Comparison of ENCODE assay signal across 15 cellular contexts in the genomic region with DNA sequence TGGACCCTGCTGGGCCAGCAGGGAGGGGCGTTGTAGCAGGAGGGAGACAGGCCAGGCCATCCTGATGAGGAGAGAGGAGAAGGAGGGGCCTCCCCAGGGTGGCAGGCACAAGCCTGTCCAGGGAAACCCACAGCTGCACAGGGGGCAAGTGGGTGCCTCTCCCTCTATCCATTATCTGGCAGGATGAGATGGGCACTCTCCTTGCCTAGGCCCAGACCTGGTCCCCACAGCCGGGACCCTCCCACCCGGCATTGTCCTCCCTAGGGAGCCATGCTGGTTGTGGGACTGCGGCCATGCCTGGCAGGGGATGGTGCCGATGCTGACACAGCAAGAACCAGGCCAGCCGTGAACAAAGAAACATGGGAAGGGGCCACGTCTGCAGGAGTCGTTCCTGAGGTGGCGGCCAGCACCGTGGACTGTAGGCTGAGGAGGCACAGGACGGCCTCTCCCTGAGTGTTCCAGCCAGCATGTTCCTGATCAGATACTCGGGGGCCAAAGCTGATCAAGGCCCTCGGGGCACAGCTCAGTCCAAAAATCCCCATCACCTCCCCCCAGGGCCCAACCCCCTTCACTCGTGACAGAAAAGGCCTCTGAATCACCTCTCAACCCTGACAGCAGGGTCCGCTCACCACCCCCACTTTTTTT. TPM values are rescaled to one million over a fixed set of nuclear protein-coding genes. Genes with fewer than 3 reads are reported as not detected.
A peak's percentile ranks its signal among the peaks of the same experiment; 100 is the strongest.
DNase-seq lines count a peak whose midpoint lies in the region; ATAC-seq, FAIRE-seq and TF ChIP-seq lines count a peak whose summit lies in the region.
"Had no signal": no experiment of that assay in that cellular context is flagged by ENCODE, and none has a peak within 500 bp of the region (broad histone marks: within the 10 kb centered on the region; RNA-seq: fewer than 3 reads in every experiment).

No MANE protein-coding gene starts in this region.

- BruUV-seq in Calu3 (replicated peaks; lab: Mats Ljungman, UMichigan) (no TSS peak), GM12878 (replicated peaks; lab: Mats Ljungman, UMichigan) (no TSS peak)

- H3K9me3 Mint-ChIP-seq in Calu3 (ENCODE audit: low read depth, unreplicated experiment): peaks cover 2% of the 10 kb centered on the region

- H3K9me3 ChIP-seq in HUES6 (ENCODE audit: control insufficient read depth, insufficient read depth, low read depth, low read length): no peaks in the 10 kb centered on the region
- no peaks in the 10 kb centered on the region for H3K9me3 ChIP-seq in GM12878 (replicated peaks; ENCODE audit: control insufficient read depth, insufficient read depth, low read length)
- H3K9me3 ChIP-seq in neuronal stem cell (replicated peaks in 1 of 2; ENCODE audit: control insufficient read depth in 2 of 2, insufficient read depth in 1 of 2, low read depth in 1 of 2, low read length in 2 of 2): no peaks in the 10 kb centered on the region
- H3K9me3 ChIP-seq in BE2C: no peaks in the 10 kb centered on the region

- H2AFZ ChIP-seq in GM12878 (ENCODE audit: control insufficient read depth, low read depth, low read length) (no peak overlapping the region), neuronal stem cell (ENCODE audit: low read length) (peak overlapping the region; percentile 66)

- RAD21 ChIA-PET in GM12878 (lab: Charles Lee; ENCODE audit: unreplicated experiment): interaction anchor here (5.9 to 7.4 kb wide), 3 partner anchors 8 to 43 kb away, joined by 145 to 262 read pairs (median 228); partner anchors contain the start of gene SEMA7A

- no peak overlapping the region for H2BK120ac ChIP-seq in neuronal stem cell (ENCODE audit: low read depth, low read length)

- H4K91ac ChIP-seq in neuronal stem cell (ENCODE audit: low read depth, low read length, poor library complexity): no peak overlapping the region

- H3K4me2 ChIP-seq in GM12878 (ENCODE audit: control insufficient read depth, insufficient read depth) (no peak overlapping the region; the same call in 1 of the 2 replicates), neuronal stem cell (ENCODE audit: insufficient read depth, low read length, poor library complexity, severe bottlenecking) (no peak overlapping the region)

- TF ChIP-seq CTCF in Calu3 (IDR thresholded peaks at IDR 0.05; ENCODE audit: unreplicated experiment) (no peak), GM12878 (IDR thresholded peaks at IDR 0.05 in 2 of 3, conservative IDR thresholded peaks at IDR 0.05 in 1 of 3; ENCODE audit: control insufficient read depth in 2 of 3, extremely low read depth in 1 of 3, insufficient read depth in 1 of 3, low read depth in 3 of 3, low read length in 3 of 3) (no peak), BE2C (IDR thresholded peaks at IDR 0.05; ENCODE audit: low read depth, low read length) (no peak)

- ATAC-seq in GM12878: no peak
- ATAC-seq in HG02884 (IDR thresholded peaks at IDR 0.05; ENCODE audit: unreplicated experiment): no peak

- SMC1A ChIA-PET in GM12878 (lab: Charles Lee; ENCODE audit: uncharacterized antibody, unreplicated experiment): interaction anchor here (7.2 to 21.3 kb wide), 2 partner anchors 12 to 51 kb away, joined by 336 to 544 read pairs; partner anchors contain the start of gene SEMA7A

- no peaks in the 10 kb centered on the region for H3K79me1 ChIP-seq in neuronal stem cell (ENCODE audit: low read depth, low read length)

- no peak overlapping the region for H3K4me3 Mint-ChIP-seq in Calu3 (ENCODE audit: low read depth, unreplicated experiment)

- H2BK12ac ChIP-seq in neuronal stem cell (ENCODE audit: low read length): peak overlapping the region; percentile 60

- peaks cover 32% of the 10 kb centered on the region for H3K79me2 ChIP-seq in GM12878 (ENCODE audit: control insufficient read depth, insufficient read depth, low read length)

- peak overlapping the region; percentile 29 for H3K9ac ChIP-seq in HUES6 (ENCODE audit: low read length)
- H3K9ac ChIP-seq in GM12878 (ENCODE audit: control insufficient read depth, insufficient read depth, low read length): peak overlapping the region; percentile 77
- H3K9ac ChIP-seq in neuronal stem cell (ENCODE audit: low read depth, low read length, poor library complexity): no peak overlapping the region

- intact Hi-C loops in Calu3 (cut with micrococcal nuclease; ENCODE audit: unreplicated experiment): no loop called here
- intact Hi-C loops in GM12878 (cut with micrococcal nuclease; ENCODE audit: unreplicated experiment): no loop called here

- H3K27me3 Mint-ChIP-seq in Calu3 (ENCODE audit: unreplicated experiment): no peaks in the 10 kb centered on the region

- peak overlapping the region; percentile 90 for H3K27ac Mint-ChIP-seq in Calu3 (ENCODE audit: unreplicated experiment)
- H3K27ac Mint-ChIP-seq: progenitor cell of endocrine pancreas had no signal

- H3K27ac ChIP-seq in HUES6 (ENCODE audit: low read depth, low read length) (no peak overlapping the region), GM12878 (ENCODE audit: control insufficient read depth, insufficient read depth) (peak overlapping the region; percentile 97), neuronal stem cell (replicated peaks; ENCODE audit: low read length) (no peak overlapping the region)
- H3K27ac ChIP-seq: WERI-Rb-1 had no signal

- H3K27me3 ChIP-seq in HUES6 (ENCODE audit: control insufficient read depth, insufficient read depth, low read length) (no peaks in the 10 kb centered on the region), GM12878 (replicated peaks in 1 of 2; ENCODE audit: control insufficient read depth in 2 of 2, insufficient read depth in 2 of 2, low read length in 1 of 2) (no peaks in the 10 kb centered on the region), neuronal stem cell (ENCODE audit: control insufficient read depth in 3 of 3, insufficient read depth in 3 of 3, low read depth in 1 of 3, low read length in 3 of 3) (peaks cover 0 to 36% (median 0%) of the 10 kb centered on the region in 3 experiments), BE2C (no peaks in the 10 kb centered on the region)

- peaks cover 87% of the 10 kb centered on the region for H3K4me1 Mint-ChIP-seq in Calu3 (ENCODE audit: low read depth, unreplicated experiment)

- H3K36me3 Mint-ChIP-seq in Calu3 (ENCODE audit: insufficient read depth, unreplicated experiment): peaks cover 18% of the 10 kb centered on the region

- peak overlapping the region; percentile 91 for H2AK5ac ChIP-seq in neuronal stem cell (ENCODE audit: low read depth, low read length)

- H3K36me3 ChIP-seq in HUES6 (ENCODE audit: control insufficient read depth, insufficient read depth, low read length) (no peaks in the 10 kb centered on the region), GM12878 (ENCODE audit: control insufficient read depth in 2 of 2, insufficient read depth in 2 of 2, low read length in 1 of 2) (no peaks in the 10 kb centered on the region; a peak in 1 of 4 replicates), neuronal stem cell (replicated peaks in 1 of 2; ENCODE audit: control insufficient read depth in 2 of 2, insufficient read depth in 2 of 2, low read length in 2 of 2) (no peaks in the 10 kb centered on the region), BE2C (no peaks in the 10 kb centered on the region)
- H3K36me3 ChIP-seq: WERI-Rb-1 had no signal

- no peak overlapping the region for H4K8ac ChIP-seq in neuronal stem cell (ENCODE audit: low read depth, low read length)

- TF ChIP-seq EP300 in GM12878 (IDR thresholded peaks at IDR 0.05; ENCODE audit: borderline replicate concordance in 1 of 2, control insufficient read depth in 1 of 2, low read depth in 2 of 2, low read length in 2 of 2): no peak

- DNase-seq in Calu3 (no peak), GM12878 (ENCODE audit: low read depth, low spot score) (no peak), neuronal stem cell (ENCODE audit: low spot score) (no peak), BE2C (no peak), NCI-H82 (lab: John Stamatoyannopoulos, UW) (no peak)
- DNase-seq: effector CD8-positive, alpha-beta T cell; hippocampal formation; NCI-H1694; NCI-H510A; OCI-M1; WERI-Rb-1 had no signal

- H3K18ac ChIP-seq in neuronal stem cell (ENCODE audit: low read length): peak overlapping the region; percentile 0

- H3K14ac ChIP-seq in neuronal stem cell (ENCODE audit: low read length): no peak overlapping the region

- H3K4me3 ChIP-seq in HUES6 (ENCODE audit: low read depth, low read length) (no peak overlapping the region), GM12878 (no peak overlapping the region), neuronal stem cell (ENCODE audit: low read length in 2 of 2) (no peak overlapping the region), BE2C (ENCODE audit: low read depth, low read length) (no peak overlapping the region)

- H2BK15ac ChIP-seq in neuronal stem cell (ENCODE audit: low read length): peak overlapping the region; percentile 53

- POLR2A ChIA-PET in GM12878 (lab: Charles Lee): interaction anchor here (6.6 to 15.8 kb wide), 3 partner anchors 9 to 45 kb away, joined by 143 to 302 read pairs (median 171); partner anchors contain the start of gene SEMA7A

- FAIRE-seq in GM12878 (lab: Jason Lieb, UNC): no peak
- FAIRE-seq: GM19239 had no signal

- no peak overlapping the region for H3K4ac ChIP-seq in neuronal stem cell (ENCODE audit: low read length)

- TF ChIP-seq RAD21 in GM12878 (IDR thresholded peaks at IDR 0.05; ENCODE audit: insufficient read depth, low read depth, low read length): no peak

- H2BK5ac ChIP-seq in neuronal stem cell (ENCODE audit: low read length): peak overlapping the region; percentile 45

- no peaks in the 10 kb centered on the region for H4K20me1 ChIP-seq in GM12878 (ENCODE audit: control insufficient read depth, insufficient read depth)

- CTCF ChIA-PET in Calu3 (lab: Charles Lee) (no interaction called here), GM12878 (lab: Yijun Ruan, JAX) (interaction anchor here (0.9 to 21.7 kb wide), 2 partner anchors 18 to 51 kb away, joined by 3 to 655 read pairs; partner anchors contain the start of gene SEMA7A)

- no peak overlapping the region for H3K23ac ChIP-seq in neuronal stem cell (ENCODE audit: low read depth, low read length, poor library complexity)

- peaks cover 29% of the 10 kb centered on the region; the same call in 1 of the 2 replicates for H3K4me1 ChIP-seq in HUES6 (ENCODE audit: control insufficient read depth, insufficient read depth, low read length)
- peaks cover 77% of the 10 kb centered on the region for H3K4me1 ChIP-seq in GM12878 (ENCODE audit: control insufficient read depth, insufficient read depth, low read length)
- H3K4me1 ChIP-seq in neuronal stem cell (ENCODE audit: control insufficient read depth in 2 of 2, insufficient read depth in 1 of 2, low read depth in 1 of 2, low read length in 2 of 2): peaks cover 3 to 13% of the 10 kb centered on the region in 2 donors
- H3K4me1 ChIP-seq in BE2C: no peaks in the 10 kb centered on the region

- TF ChIP-seq POLR2A in GM12878 (IDR thresholded peaks at IDR 0.05; ENCODE audit: low read depth, low read length): no peak

- WGBS in GM12878 (ENCODE audit: insufficient coverage, insufficient replicate concordance, low lambda C conversion rate, missing lambda C conversion rate): 33% methylated on average over 15 of the region's 15 CpGs
- no CpG with 5 or more reads among the region's 15 CpGs for WGBS in neuronal stem cell (ENCODE audit: extremely low coverage in 2 of 2, insufficient read length in 2 of 2, insufficient replicate concordance in 1 of 2), 2 donors

- in situ Hi-C loops in GM12878 (cut with MboI): no loop called here

RNA-seq across cellular contexts. Expression of gene CYP11A1, which starts 19.2 kb away (rescaled TPM):
- total RNA-seq in Calu3 (2022) (not detected in 2 replicates), GM12878 (2014; rRNA removed) (not detected in 2 replicates), GM12878 (2014; rRNA removed; fragmentation: Illumina TruSeq; extraction: Trizol) (not detected in 2 replicates), GM12878 (2021) (0.29 and 0.69 TPM in 2 replicates)
- total RNA-seq in GM12878 (2013; cell fraction: nucleolus; rRNA removed): 8.3 and 9.5 TPM in 2 replicates
- polyA plus RNA-seq in GM12878 (2011; ENCODE audit: low read depth): 0.34 TPM
- polyA plus RNA-seq in GM12878 (2011; rRNA removed) (1.1 and 1.2 TPM in 2 replicates), GM12878 (2014; fragmentation: Illumina TruSeq; extraction: Trizol) (0.19 TPM in 1 of 2 replicates, not detected in the other), GM12878 (2014; fragmentation: Nextera tagmentation; extraction: Ambion mirVana) (under 1 TPM; 0.11 to 0.23 TPM), GM12878 (2014; rRNA removed) (0.52 TPM in 1 of 2 replicates, not detected in the other), GM12878 (2016; fragmentation: Nextera tagmentation; extraction: Ambion mirVana) (not detected)
- 0.90 and 1.7 TPM in 2 replicates for polyA plus RNA-seq in GM12878 (2011; cell fraction: cytosol; rRNA removed)
- polyA plus RNA-seq in GM12878 (2011; cell fraction: nucleus; rRNA removed): 1.4 and 3.2 TPM in 2 replicates
- polyA plus RNA-seq in GM12878 (2012): 0.50 and 1.1 TPM in 2 replicates
- polyA minus RNA-seq in GM12878 (2011; rRNA and poly(A)+ RNA removed): 0.80 and 2.3 TPM in 2 replicates
- not detected in 2 replicates for polyA minus RNA-seq in GM12878 (2011; cell fraction: cytosol; rRNA and poly(A)+ RNA removed)
- 1.4 and 1.5 TPM in 2 replicates for polyA minus RNA-seq in GM12878 (2011; cell fraction: nucleus; rRNA and poly(A)+ RNA removed)
- 0.77 TPM for polyA plus RNA-seq in neuronal stem cell (2013, experiment 1 of 2)
- 0.80 TPM for polyA plus RNA-seq in neuronal stem cell (2013, experiment 2 of 2)
- polyA plus RNA-seq in BE2C (2012; ENCODE audit: insufficient read depth, insufficient read length, low read depth): not detected

RNA-seq across cellular contexts. Expression of gene SEMA7A, which starts 47.1 kb away (rescaled TPM):
- total RNA-seq in Calu3 (2022) (67.6 and 74.8 TPM in 2 replicates), GM12878 (2014; rRNA removed) (56.3 and 58.3 TPM in 2 replicates), GM12878 (2014; rRNA removed; fragmentation: Illumina TruSeq; extraction: Trizol) (48.7 and 52.9 TPM in 2 replicates), GM12878 (2021) (112 and 114 TPM in 2 replicates)
- 137 and 160 TPM in 2 replicates for total RNA-seq in GM12878 (2013; cell fraction: nucleolus; rRNA removed)
- 33.6 TPM for polyA plus RNA-seq in GM12878 (2011; ENCODE audit: low read depth)
- polyA plus RNA-seq in GM12878 (2011; rRNA removed) (37.6 and 65.2 TPM in 2 replicates), GM12878 (2014; fragmentation: Illumina TruSeq; extraction: Trizol) (47.9 and 70.5 TPM in 2 replicates), GM12878 (2014; fragmentation: Nextera tagmentation; extraction: Ambion mirVana) (1 to 10 TPM in 1 of 2 experiments, under 1 TPM in 1; 0.08 to 1.1 TPM), GM12878 (2014; rRNA removed) (99.1 and 99.2 TPM in 2 replicates), GM12878 (2016; fragmentation: Nextera tagmentation; extraction: Ambion mirVana) (10 to 100 TPM; 13.3 to 15.6 TPM)
- 115 and 126 TPM in 2 replicates for polyA plus RNA-seq in GM12878 (2011; cell fraction: cytosol; rRNA removed)
- 208 and 229 TPM in 2 replicates for polyA plus RNA-seq in GM12878 (2011; cell fraction: nucleus; rRNA removed)
- 60.0 and 110 TPM in 2 replicates for polyA plus RNA-seq in GM12878 (2012)
- 75.6 and 130 TPM in 2 replicates for polyA minus RNA-seq in GM12878 (2011; rRNA and poly(A)+ RNA removed)
- polyA minus RNA-seq in GM12878 (2011; cell fraction: cytosol; rRNA and poly(A)+ RNA removed): 48.1 and 52.4 TPM in 2 replicates
- polyA minus RNA-seq in GM12878 (2011; cell fraction: nucleus; rRNA and poly(A)+ RNA removed): 48.2 and 63.7 TPM in 2 replicates
- 10.3 TPM for polyA plus RNA-seq in neuronal stem cell (2013, experiment 1 of 2)
- polyA plus RNA-seq in neuronal stem cell (2013, experiment 2 of 2): 10.3 TPM
- 2.8 TPM for polyA plus RNA-seq in BE2C (2012; ENCODE audit: insufficient read depth, insufficient read length, low read depth)
